ENCODE assay signal across 1 cellular context in the genomic region with DNA sequence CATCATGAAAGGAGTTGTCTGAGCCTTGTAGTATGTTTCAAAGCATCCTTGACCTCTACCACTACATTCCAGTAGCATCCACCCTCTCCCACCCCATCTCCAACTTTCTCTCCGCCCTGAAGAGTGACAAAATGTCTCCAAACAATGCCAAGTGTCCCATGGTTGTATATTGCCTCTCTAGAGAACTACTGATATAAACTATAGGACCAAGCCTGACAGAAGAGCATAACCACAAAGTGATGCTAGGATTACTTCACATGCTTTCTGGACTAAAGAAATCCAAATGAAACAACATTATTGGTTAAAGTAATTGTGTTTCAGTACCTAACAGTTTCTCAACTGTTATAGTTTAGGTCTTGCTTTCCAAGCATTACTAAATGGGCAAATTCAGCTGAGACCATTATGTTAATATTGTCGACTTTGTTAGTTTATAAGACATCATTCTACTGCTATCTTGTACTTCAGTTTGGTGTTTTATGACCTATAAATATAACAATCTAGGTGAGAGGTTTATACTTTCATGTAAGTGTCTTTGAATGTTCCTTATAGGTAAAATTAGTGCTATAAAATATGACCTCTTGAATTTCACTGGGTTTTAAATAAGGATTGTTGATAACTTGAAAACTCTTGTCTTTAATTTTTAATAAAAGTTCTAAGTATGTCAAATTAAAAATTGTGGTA.
TF ChIP-seq lines count a peak whose summit lies in the region.

No MANE protein-coding gene starts in this region.

TF ChIP-seq in H1, 55 proteins besides CTCF, POLR2A, EP300 and RAD21:
- TF ChIP-seq, protein P1, sequence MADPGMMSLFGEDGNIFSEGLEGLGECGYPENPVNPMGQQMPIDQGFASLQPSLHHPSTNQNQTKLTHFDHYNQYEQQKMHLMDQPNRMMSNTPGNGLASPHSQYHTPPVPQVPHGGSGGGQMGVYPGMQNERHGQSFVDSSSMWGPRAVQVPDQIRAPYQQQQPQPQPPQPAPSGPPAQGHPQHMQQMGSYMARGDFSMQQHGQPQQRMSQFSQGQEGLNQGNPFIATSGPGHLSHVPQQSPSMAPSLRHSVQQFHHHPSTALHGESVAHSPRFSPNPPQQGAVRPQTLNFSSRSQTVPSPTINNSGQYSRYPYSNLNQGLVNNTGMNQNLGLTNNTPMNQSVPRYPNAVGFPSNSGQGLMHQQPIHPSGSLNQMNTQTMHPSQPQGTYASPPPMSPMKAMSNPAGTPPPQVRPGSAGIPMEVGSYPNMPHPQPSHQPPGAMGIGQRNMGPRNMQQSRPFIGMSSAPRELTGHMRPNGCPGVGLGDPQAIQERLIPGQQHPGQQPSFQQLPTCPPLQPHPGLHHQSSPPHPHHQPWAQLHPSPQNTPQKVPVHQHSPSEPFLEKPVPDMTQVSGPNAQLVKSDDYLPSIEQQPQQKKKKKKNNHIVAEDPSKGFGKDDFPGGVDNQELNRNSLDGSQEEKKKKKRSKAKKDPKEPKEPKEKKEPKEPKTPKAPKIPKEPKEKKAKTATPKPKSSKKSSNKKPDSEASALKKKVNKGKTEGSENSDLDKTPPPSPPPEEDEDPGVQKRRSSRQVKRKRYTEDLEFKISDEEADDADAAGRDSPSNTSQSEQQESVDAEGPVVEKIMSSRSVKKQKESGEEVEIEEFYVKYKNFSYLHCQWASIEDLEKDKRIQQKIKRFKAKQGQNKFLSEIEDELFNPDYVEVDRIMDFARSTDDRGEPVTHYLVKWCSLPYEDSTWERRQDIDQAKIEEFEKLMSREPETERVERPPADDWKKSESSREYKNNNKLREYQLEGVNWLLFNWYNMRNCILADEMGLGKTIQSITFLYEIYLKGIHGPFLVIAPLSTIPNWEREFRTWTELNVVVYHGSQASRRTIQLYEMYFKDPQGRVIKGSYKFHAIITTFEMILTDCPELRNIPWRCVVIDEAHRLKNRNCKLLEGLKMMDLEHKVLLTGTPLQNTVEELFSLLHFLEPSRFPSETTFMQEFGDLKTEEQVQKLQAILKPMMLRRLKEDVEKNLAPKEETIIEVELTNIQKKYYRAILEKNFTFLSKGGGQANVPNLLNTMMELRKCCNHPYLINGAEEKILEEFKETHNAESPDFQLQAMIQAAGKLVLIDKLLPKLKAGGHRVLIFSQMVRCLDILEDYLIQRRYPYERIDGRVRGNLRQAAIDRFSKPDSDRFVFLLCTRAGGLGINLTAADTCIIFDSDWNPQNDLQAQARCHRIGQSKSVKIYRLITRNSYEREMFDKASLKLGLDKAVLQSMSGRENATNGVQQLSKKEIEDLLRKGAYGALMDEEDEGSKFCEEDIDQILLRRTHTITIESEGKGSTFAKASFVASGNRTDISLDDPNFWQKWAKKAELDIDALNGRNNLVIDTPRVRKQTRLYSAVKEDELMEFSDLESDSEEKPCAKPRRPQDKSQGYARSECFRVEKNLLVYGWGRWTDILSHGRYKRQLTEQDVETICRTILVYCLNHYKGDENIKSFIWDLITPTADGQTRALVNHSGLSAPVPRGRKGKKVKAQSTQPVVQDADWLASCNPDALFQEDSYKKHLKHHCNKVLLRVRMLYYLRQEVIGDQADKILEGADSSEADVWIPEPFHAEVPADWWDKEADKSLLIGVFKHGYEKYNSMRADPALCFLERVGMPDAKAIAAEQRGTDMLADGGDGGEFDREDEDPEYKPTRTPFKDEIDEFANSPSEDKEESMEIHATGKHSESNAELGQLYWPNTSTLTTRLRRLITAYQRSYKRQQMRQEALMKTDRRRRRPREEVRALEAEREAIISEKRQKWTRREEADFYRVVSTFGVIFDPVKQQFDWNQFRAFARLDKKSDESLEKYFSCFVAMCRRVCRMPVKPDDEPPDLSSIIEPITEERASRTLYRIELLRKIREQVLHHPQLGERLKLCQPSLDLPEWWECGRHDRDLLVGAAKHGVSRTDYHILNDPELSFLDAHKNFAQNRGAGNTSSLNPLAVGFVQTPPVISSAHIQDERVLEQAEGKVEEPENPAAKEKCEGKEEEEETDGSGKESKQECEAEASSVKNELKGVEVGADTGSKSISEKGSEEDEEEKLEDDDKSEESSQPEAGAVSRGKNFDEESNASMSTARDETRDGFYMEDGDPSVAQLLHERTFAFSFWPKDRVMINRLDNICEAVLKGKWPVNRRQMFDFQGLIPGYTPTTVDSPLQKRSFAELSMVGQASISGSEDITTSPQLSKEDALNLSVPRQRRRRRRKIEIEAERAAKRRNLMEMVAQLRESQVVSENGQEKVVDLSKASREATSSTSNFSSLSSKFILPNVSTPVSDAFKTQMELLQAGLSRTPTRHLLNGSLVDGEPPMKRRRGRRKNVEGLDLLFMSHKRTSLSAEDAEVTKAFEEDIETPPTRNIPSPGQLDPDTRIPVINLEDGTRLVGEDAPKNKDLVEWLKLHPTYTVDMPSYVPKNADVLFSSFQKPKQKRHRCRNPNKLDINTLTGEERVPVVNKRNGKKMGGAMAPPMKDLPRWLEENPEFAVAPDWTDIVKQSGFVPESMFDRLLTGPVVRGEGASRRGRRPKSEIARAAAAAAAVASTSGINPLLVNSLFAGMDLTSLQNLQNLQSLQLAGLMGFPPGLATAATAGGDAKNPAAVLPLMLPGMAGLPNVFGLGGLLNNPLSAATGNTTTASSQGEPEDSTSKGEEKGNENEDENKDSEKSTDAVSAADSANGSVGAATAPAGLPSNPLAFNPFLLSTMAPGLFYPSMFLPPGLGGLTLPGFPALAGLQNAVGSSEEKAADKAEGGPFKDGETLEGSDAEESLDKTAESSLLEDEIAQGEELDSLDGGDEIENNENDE (IDR thresholded peaks at IDR 0.05; ENCODE audit: insufficient replicate concordance, low read length), result no peak
- TF ChIP-seq CBX8 (IDR thresholded peaks at IDR 0.05; ENCODE audit: borderline replicate concordance, low read depth, low read length) (no peak), SAP30 (IDR thresholded peaks at IDR 0.05; ENCODE audit: insufficient read depth, insufficient replicate concordance, low read length) (no peak), TBP (IDR thresholded peaks at IDR 0.05; ENCODE audit: low read depth, low read length) (no peak), RXRA (IDR thresholded peaks at IDR 0.05; ENCODE audit: insufficient read depth, low read depth, low read length) (no peak), NANOG (IDR thresholded peaks at IDR 0.05; ENCODE audit: insufficient read depth, low read depth, low read length, poor library complexity, severe bottlenecking) (no peak), CHD2 (IDR thresholded peaks at IDR 0.05; ENCODE audit: low read length) (no peak), PHF8 (conservative IDR thresholded peaks at IDR 0.05; ENCODE audit: low read depth, low read length) (no peak), KDM5A (IDR thresholded peaks at IDR 0.05; ENCODE audit: low read length) (no peak), SIX5 (IDR thresholded peaks at IDR 0.05; ENCODE audit: low read depth, low read length) (no peak), CTBP2 (IDR thresholded peaks at IDR 0.05; ENCODE audit: borderline replicate concordance, insufficient read depth, insufficient read length, low read length) (no peak), ASH2L (IDR thresholded peaks at IDR 0.05; ENCODE audit: low read length) (no peak), SRF (IDR thresholded peaks at IDR 0.05; ENCODE audit: low read depth, low read length) (no peak), FOSL1 (IDR thresholded peaks at IDR 0.05; ENCODE audit: insufficient read depth, low read depth, low read length) (no peak)
- TF ChIP-seq, protein P2, sequence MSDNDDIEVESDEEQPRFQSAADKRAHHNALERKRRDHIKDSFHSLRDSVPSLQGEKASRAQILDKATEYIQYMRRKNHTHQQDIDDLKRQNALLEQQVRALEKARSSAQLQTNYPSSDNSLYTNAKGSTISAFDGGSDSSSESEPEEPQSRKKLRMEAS (IDR thresholded peaks at IDR 0.05), result no peak
TF ChIP-seq in H1: peak in this region for 0.
